In genomic region chr3:120451670-120452220, GRCh38 we compare ENCODE assay signal across 8 cellular contexts. TPM values are rescaled to one million over a fixed set of nuclear protein-coding genes. Genes with fewer than 3 reads are reported as not detected.
DNase-seq lines count a peak whose midpoint lies in the region; ATAC-seq and TF ChIP-seq lines count a peak whose summit lies in the region.

No MANE protein-coding gene starts in this region.

- H3K36me3 ChIP-seq in PC-3 (ENCODE audit: low read depth, low read length) (peaks cover 12% of the 10 kb centered on the region; the same call in 1 of the 2 replicates), neuronal stem cell (replicated peaks in 1 of 2; ENCODE audit: control insufficient read depth in 2 of 2, insufficient read depth in 2 of 2, low read length in 2 of 2) (no peaks in the 10 kb centered on the region)

- H3K27ac ChIP-seq in PC-3 (ENCODE audit: low read length), result no peak overlapping the region
- H3K27ac ChIP-seq in epithelial cell of prostate, result peak overlapping the region; percentile 69
- H3K27ac ChIP-seq in neuronal stem cell (replicated peaks; ENCODE audit: low read length), result peak overlapping the region; percentile 71

- H3K18ac ChIP-seq in neuronal stem cell (ENCODE audit: low read length), result peak overlapping the region; percentile 97

- no peak overlapping the region for H3K27ac Mint-ChIP-seq in CD14-positive monocyte

- no peaks in the 10 kb centered on the region for H4K20me1 ChIP-seq in PC-3 (ENCODE audit: low read length)

- peaks cover 0 to 8% of the 10 kb centered on the region in 2 donors for H3K36me3 Mint-ChIP-seq in CD14-positive monocyte

- H3K23ac ChIP-seq in neuronal stem cell (ENCODE audit: low read depth, low read length, poor library complexity), result no peak overlapping the region

- peaks cover 2% of the 10 kb centered on the region for H3K79me1 ChIP-seq in neuronal stem cell (ENCODE audit: low read depth, low read length)

- H3K9me3 Mint-ChIP-seq in CD14-positive monocyte, result peaks cover 0 to 15% (median 9%) of the 10 kb centered on the region in 7 donors

- ATAC-seq in PC-3 (no peak), HG03175 (IDR thresholded peaks at IDR 0.05; ENCODE audit: unreplicated experiment) (no peak), GM21447 (IDR thresholded peaks at IDR 0.05; ENCODE audit: unreplicated experiment) (no peak)

- no peak for DNase-seq in CD14-positive monocyte (ENCODE audit: low spot score)
- no peak for DNase-seq in PC-3
- no peak for DNase-seq in epithelial cell of prostate (ENCODE audit: low read depth, low spot score)
- no peak for DNase-seq in neuronal stem cell (ENCODE audit: low spot score)
- DNase-seq in GF-D8 (lab: John Stamatoyannopoulos, UW), result no peak
- no peak for DNase-seq in NCI-H748 (lab: John Stamatoyannopoulos, UW; ENCODE audit: unreplicated experiment)

- no peak overlapping the region for H3K4ac ChIP-seq in neuronal stem cell (ENCODE audit: low read length)

- H3K9ac ChIP-seq in PC-3 (ENCODE audit: low read length) (no peak overlapping the region), neuronal stem cell (ENCODE audit: low read depth, low read length, poor library complexity) (peak overlapping the region; percentile 66)

- H3K79me2 ChIP-seq in PC-3 (ENCODE audit: low read length), result peaks cover 44% of the 10 kb centered on the region

- H3K9me3 ChIP-seq in PC-3 (ENCODE audit: low read length) (no peaks in the 10 kb centered on the region), neuronal stem cell (replicated peaks in 1 of 2; ENCODE audit: control insufficient read depth in 2 of 2, insufficient read depth in 1 of 2, low read depth in 1 of 2, low read length in 2 of 2) (peaks cover 0 to 3% of the 10 kb centered on the region in 2 donors)

- CTCF ChIA-PET in PC-3 (lab: Charles Lee), result no interaction called here

- WGBS in neuronal stem cell (ENCODE audit: extremely low coverage in 2 of 2, insufficient read length in 2 of 2, insufficient replicate concordance in 1 of 2), 2 donors, result no CpG with 5 or more reads among the region's 9 CpGs

- peak overlapping the region; percentile 64 to 88 for H3K4me3 Mint-ChIP-seq in CD14-positive monocyte

- H3F3A ChIP-seq in PC-3 (ENCODE audit: low read length, unreplicated experiment), result no peaks in the 10 kb centered on the region

- H2BK120ac ChIP-seq in neuronal stem cell (ENCODE audit: low read depth, low read length), result peak overlapping the region; percentile 32

- no peaks in the 10 kb centered on the region for H3K9me2 ChIP-seq in PC-3 (replicated peaks; ENCODE audit: low read length)

- no peak overlapping the region for H4K91ac ChIP-seq in neuronal stem cell (ENCODE audit: low read depth, low read length, poor library complexity)

- peak overlapping the region; percentile 81 for H3K4me3 ChIP-seq in PC-3 (ENCODE audit: low read length)
- peak overlapping the region in 1 of 2 donors; percentile 96 for H3K4me3 ChIP-seq in neuronal stem cell (ENCODE audit: low read length in 2 of 2)

- H2AK5ac ChIP-seq in neuronal stem cell (ENCODE audit: low read depth, low read length), result no peak overlapping the region

- H3K4me1 ChIP-seq in PC-3 (ENCODE audit: insufficient read depth, low read length) (peaks cover 33% of the 10 kb centered on the region), neuronal stem cell (ENCODE audit: control insufficient read depth in 2 of 2, insufficient read depth in 1 of 2, low read depth in 1 of 2, low read length in 2 of 2) (peaks cover 16 to 20% of the 10 kb centered on the region in 2 donors)

- no peak overlapping the region for H2BK15ac ChIP-seq in neuronal stem cell (ENCODE audit: low read length)

- H2BK5ac ChIP-seq in neuronal stem cell (ENCODE audit: low read length), result peak overlapping the region; percentile 76

- POLR2A ChIA-PET in PC-3 (lab: Charles Lee; ENCODE audit: unreplicated experiment), result no interaction called here

- intact Hi-C loops in CD14-positive monocyte (cut with micrococcal nuclease) (no loop called here), PC-3 (cut with micrococcal nuclease) (no loop called here)

- H3K4me2 ChIP-seq in PC-3 (ENCODE audit: low read length) (peak overlapping the region; percentile 82), neuronal stem cell (ENCODE audit: insufficient read depth, low read length, poor library complexity, severe bottlenecking) (peak overlapping the region; percentile 84)

- H3K27me3 Mint-ChIP-seq in CD14-positive monocyte (ENCODE audit: low read depth in 3 of 3), result peaks cover 24 to 51% (median 39%) of the 10 kb centered on the region in 3 donors

- BruUV-seq in PC-3 (replicated peaks; lab: Mats Ljungman, UMichigan), result no TSS peak

- no peak overlapping the region for H2BK12ac ChIP-seq in neuronal stem cell (ENCODE audit: low read length)

- no peaks in the 10 kb centered on the region for H3K27me3 ChIP-seq in PC-3 (ENCODE audit: low read length)
- H3K27me3 ChIP-seq in neuronal stem cell (ENCODE audit: control insufficient read depth in 3 of 3, insufficient read depth in 3 of 3, low read depth in 1 of 3, low read length in 3 of 3), result no peaks in the 10 kb centered on the region

- no peak overlapping the region for H3K14ac ChIP-seq in neuronal stem cell (ENCODE audit: low read length)

- no peak for TF ChIP-seq CTCF in CD14-positive monocyte (IDR thresholded peaks at IDR 0.05)
- no peak for TF ChIP-seq CTCF in PC-3 (conservative IDR thresholded peaks at IDR 0.05; ENCODE audit: low read depth, low read length)

- H4K8ac ChIP-seq in neuronal stem cell (ENCODE audit: low read depth, low read length), result peak overlapping the region; percentile 74

- H2AFZ ChIP-seq in PC-3 (ENCODE audit: low read length) (peak overlapping the region; percentile 89), neuronal stem cell (ENCODE audit: low read length) (peak overlapping the region; percentile 92)

- H3K4me1 Mint-ChIP-seq in CD14-positive monocyte, result peaks cover 12% of the 10 kb centered on the region

RNA-seq across cellular contexts. Expression of gene FSTL1, which starts 1.0 kb away (rescaled TPM):
- under 1 TPM; 0.13 to 0.44 TPM for polyA plus RNA-seq in CD14-positive monocyte
- 178 and 185 TPM in 2 replicates for total RNA-seq in PC-3 (2014; rRNA removed)
- polyA plus RNA-seq in neuronal stem cell (2013, experiment 1 of 2), result 246 TPM
- 254 TPM for polyA plus RNA-seq in neuronal stem cell (2013, experiment 2 of 2)
